In genomic region chr10:68560201-68560915, GRCh38 we compare ENCODE assay signal across 8 cellular contexts. TPM values are rescaled to one million over a fixed set of nuclear protein-coding genes. Genes with fewer than 3 reads are reported as not detected.
DNase-seq lines count a peak whose midpoint lies in the region; ATAC-seq and TF ChIP-seq lines count a peak whose summit lies in the region.

TSS of gene TET1 (plus strand) at chr10:68560337. CDS start at chr10:68572339, 12,002 bp downstream.

- no TSS peak for BruUV-seq in MCF 10A (replicated peaks; lab: Mats Ljungman, UMichigan)

- peaks cover 0 to 7% (median 0%) of the 10 kb centered on the region in 7 donors for H3K9me3 Mint-ChIP-seq in CD4-positive, CD25-positive, alpha-beta regulatory T cell
- no peaks in the 10 kb centered on the region for H3K9me3 Mint-ChIP-seq in MCF 10A (ENCODE audit: unreplicated experiment)

- H3K36me3 Mint-ChIP-seq in CD4-positive, CD25-positive, alpha-beta regulatory T cell = peaks cover 3% of the 10 kb centered on the region
- H3K36me3 Mint-ChIP-seq in MCF 10A (ENCODE audit: insufficient read depth, unreplicated experiment) = peaks cover 7% of the 10 kb centered on the region

- peaks cover 80% of the 10 kb centered on the region for H3K27me3 Mint-ChIP-seq in CD4-positive, CD25-positive, alpha-beta regulatory T cell
- H3K27me3 Mint-ChIP-seq in MCF 10A (ENCODE audit: insufficient read depth, unreplicated experiment) = peaks cover 11% of the 10 kb centered on the region

- DNase-seq in CD4-positive, CD25-positive, alpha-beta regulatory T cell = peak in 1 of 3 donors; percentile 7
- DNase-seq in HCEC 1CT = peak; percentile 51
- peak; percentile 91 for DNase-seq in OCI-M1 (lab: John Stamatoyannopoulos, UW)
- DNase-seq in MCF 10A (ENCODE audit: unreplicated experiment) = peak; percentile 39
- DNase-seq in iPS-NIHi11 (ENCODE audit: low spot score) = peak; percentile 87
- DNase-seq in GF-D8 (lab: John Stamatoyannopoulos, UW) = no peak

- peak within 1 kb of the TSS; percentile 62 to 87 (median 74) for H3K4me3 Mint-ChIP-seq in CD4-positive, CD25-positive, alpha-beta regulatory T cell
- H3K4me3 Mint-ChIP-seq in MCF 10A (ENCODE audit: unreplicated experiment) = peak within 1 kb of the TSS; percentile 44

- H3K4me1 Mint-ChIP-seq in CD4-positive, CD25-positive, alpha-beta regulatory T cell = peaks cover 0 to 31% (median 25%) of the 10 kb centered on the region in 4 donors
- H3K4me1 Mint-ChIP-seq in MCF 10A (ENCODE audit: insufficient read depth, unreplicated experiment) = peaks cover 5% of the 10 kb centered on the region

- H3K9me3 ChIP-seq in CD4-positive, CD25-positive, alpha-beta regulatory T cell (ENCODE audit: control insufficient read depth in 2 of 2, low read length in 2 of 2) = no peaks in the 10 kb centered on the region

- intact Hi-C loops in MCF 10A (cut with micrococcal nuclease) = no loop called here

- POLR2A ChIA-PET in MCF 10A (lab: Yijun Ruan, JAX) = interaction anchor here (0.6 to 0.9 kb wide), 3 partner anchors 40 to 1066 kb away, joined by 3 read pairs; no protein-coding TSS in a partner anchor

- CTCF ChIA-PET in MCF 10A (lab: Yijun Ruan, JAX) = no interaction called here

- no peak within 1 kb of the TSS for H3K27ac ChIP-seq in CD4-positive, CD25-positive, alpha-beta regulatory T cell (ENCODE audit: insufficient read depth, low read length, poor library complexity, severe bottlenecking)
- peak within 1 kb of the TSS in 12 of 21 experiments; percentile 3 to 82 (median 44) for H3K27ac ChIP-seq in skin epidermis

- peak within 1 kb of the TSS; percentile 37 for H3K4me3 ChIP-seq in CD4-positive, CD25-positive, alpha-beta regulatory T cell (ENCODE audit: low read depth, low read length)
- H3K4me3 ChIP-seq in skin epidermis = peak within 1 kb of the TSS; percentile 47 to 71 (median 54)

- H3K27ac Mint-ChIP-seq in CD4-positive, CD25-positive, alpha-beta regulatory T cell = no peak within 1 kb of the TSS
- no peak within 1 kb of the TSS for H3K27ac Mint-ChIP-seq in MCF 10A (ENCODE audit: low read depth, unreplicated experiment)

- H3K36me3 ChIP-seq in CD4-positive, CD25-positive, alpha-beta regulatory T cell (ENCODE audit: control insufficient read depth, insufficient read depth, low read length) = no peaks in the 10 kb centered on the region

- H3K27me3 ChIP-seq in CD4-positive, CD25-positive, alpha-beta regulatory T cell (ENCODE audit: control insufficient read depth, insufficient read depth, low read length) = peaks cover 19% of the 10 kb centered on the region

- H3K4me1 ChIP-seq in CD4-positive, CD25-positive, alpha-beta regulatory T cell (ENCODE audit: control insufficient read depth, insufficient read depth, low read length, poor library complexity, severe bottlenecking) = peaks cover 24% of the 10 kb centered on the region

- peak in 1 of 2 donors; percentile 12 for ATAC-seq in CD4-positive, CD25-positive, alpha-beta regulatory T cell (ENCODE audit: low read depth in 2 of 2)
- ATAC-seq in GM18861 (IDR thresholded peaks at IDR 0.05; ENCODE audit: unreplicated experiment) = no peak

- no peak for TF ChIP-seq CTCF in MCF 10A (IDR thresholded peaks at IDR 0.05; ENCODE audit: unreplicated experiment)

RNA-seq across cellular contexts. Expression of gene TET1, which starts in this region (rescaled TPM):
- total RNA-seq in CD4-positive, CD25-positive, alpha-beta regulatory T cell = 4.3 TPM
- polyA plus RNA-seq in CD4-positive, CD25-positive, alpha-beta regulatory T cell = 1 to 10 TPM in 3 of 4 donors, under 1 TPM in 1; 0.95 to 1.9 (median 1.5) TPM
- total RNA-seq in MCF 10A (2022) = 0.05 TPM in 1 of 2 replicates, not detected in the other

Comparison
In these comparisons a context has a peak if more than half of its experiments do, and no peak if none do; other contexts are left out.
1. Peak in DNase-seq in MCF 10A; RNA of the gene not detected or under 1 TPM.